Comparison of ENCODE assay signal across 1 cellular context in genomic region chr7:78635394-78635793, GRCh38.
TF ChIP-seq lines count a peak whose summit lies in the region.

No MANE protein-coding gene starts in this region.

TF ChIP-seq in GM23338, 12 proteins besides CTCF, POLR2A, EP300 and RAD21 (continued from another document):
- TF ChIP-seq ZNF462 (CRISPR knock-in tag; IDR thresholded peaks at IDR 0.05) (no peak), ETS1 (IDR thresholded peaks at IDR 0.05) (no peak), ZNF114 (CRISPR knock-in tag; IDR thresholded peaks at IDR 0.05) (no peak), POLR2AphosphoS5 (IDR thresholded peaks at IDR 0.05; ENCODE audit: low read depth) (no peak), CREB1 (CRISPR knock-in tag; IDR thresholded peaks at IDR 0.05; ENCODE audit: low read depth) (no peak)
